Comparison of ENCODE assay signal across 8 cellular contexts in genomic region chr13:21176195-21176981, GRCh38. TPM values are rescaled to one million over a fixed set of nuclear protein-coding genes. Genes with fewer than 3 reads are reported as not detected.
DNase-seq lines count a peak whose midpoint lies in the region; ATAC-seq and TF ChIP-seq lines count a peak whose summit lies in the region.

TSS of gene MRPL57 (plus strand) at chr13:21176658. CDS start at chr13:21176917, 259 bp downstream.
TSS of gene SKA3 (minus strand) at chr13:21176552. CDS start at chr13:21176477, 75 bp downstream.

- H3K36me3 Mint-ChIP-seq in Calu3 (ENCODE audit: insufficient read depth, unreplicated experiment) (peaks cover 26% of the 10 kb centered on the region), mesothelial cell of epicardium (no peaks in the 10 kb centered on the region)

- TF ChIP-seq CTCF in Calu3 (IDR thresholded peaks at IDR 0.05; ENCODE audit: unreplicated experiment) (no peak), mesothelial cell of epicardium (IDR thresholded peaks at IDR 0.05; ENCODE audit: unreplicated experiment) (no peak)

- H3K4me1 Mint-ChIP-seq in Calu3 (ENCODE audit: low read depth, unreplicated experiment), result no peaks in the 10 kb centered on the region
- peaks cover 12% of the 10 kb centered on the region for H3K4me1 Mint-ChIP-seq in mesothelial cell of epicardium

- peaks cover 6% of the 10 kb centered on the region; the same call in 1 of the 2 replicates for H3K9me3 ChIP-seq in NT2/D1 (ENCODE audit: insufficient read depth, low read length)

- intact Hi-C loops in Calu3 (cut with micrococcal nuclease; ENCODE audit: unreplicated experiment), result loop anchor here (5.0 kb wide), 1 partner anchor 301 kb away; no protein-coding TSS in a partner anchor

- peak; percentile 91 for DNase-seq in Calu3
- peak in 75 of 76 experiments; percentile 52 to 94 (median 87) for DNase-seq in HUDEP-2 (lab: John Stamatoyannopoulos, UW; ENCODE audit: unreplicated experiment in 76 of 76)
- DNase-seq in NT2/D1 (ENCODE audit: low read depth, low spot score), result peak; percentile 89
- peak; percentile 85 for DNase-seq in activated CD8-positive, alpha-beta memory T cell treated with anti-CD3 and anti-CD28 coated beads, Interleukin-2, amount 50 U/mL, for 24 hours (ENCODE audit: extremely low read depth)
- DNase-seq in mesothelial cell of epicardium (ENCODE audit: low spot score in 2 of 2, unreplicated experiment in 2 of 2), result peak; percentile 94 to 98
- peak; percentile 91 for DNase-seq in stimulated activated CD8-positive, alpha-beta memory T cell treated with anti-CD3 and anti-CD28 coated beads, Interleukin-15, amount 100 ng/mL, for 48 hours (ENCODE audit: low read depth in 2 of 2)

- H3K9ac ChIP-seq in NT2/D1 (ENCODE audit: insufficient read length, low read depth), result peak within 1 kb of the TSS; percentile 91

- peak within 1 kb of the TSS; percentile 98 for H3K4me3 Mint-ChIP-seq in Calu3 (ENCODE audit: low read depth, unreplicated experiment)
- H3K4me3 Mint-ChIP-seq in mesothelial cell of epicardium, result peak within 1 kb of the TSS; percentile 96

- H3K4me3 ChIP-seq in NT2/D1 (ENCODE audit: insufficient read length, low read depth), result peak within 1 kb of the TSS; percentile 92

- H3K27me3 Mint-ChIP-seq in Calu3 (ENCODE audit: unreplicated experiment) (no peaks in the 10 kb centered on the region), mesothelial cell of epicardium (ENCODE audit: low read depth) (no peaks in the 10 kb centered on the region)

- no peaks in the 10 kb centered on the region for H3K27me3 ChIP-seq in NT2/D1 (ENCODE audit: insufficient read depth, insufficient read length)

- in situ Hi-C loops in endometrial microvascular endothelial cells (cut with HindIII; ENCODE audit: inconsistent ontology term, low pct_unique_long_range_greater_than_20kb, low sequenced_read_pairs), result no loop called here

- H3K9me3 Mint-ChIP-seq in Calu3 (ENCODE audit: low read depth, unreplicated experiment), result no peaks in the 10 kb centered on the region
- H3K9me3 Mint-ChIP-seq in mesothelial cell of epicardium, result no peaks in the 10 kb centered on the region

- peak; percentile 91 for ATAC-seq in GM21381 (IDR thresholded peaks at IDR 0.05; ENCODE audit: unreplicated experiment)

- H3K4me1 ChIP-seq in NT2/D1 (ENCODE audit: insufficient read depth, insufficient read length), result no peaks in the 10 kb centered on the region

- CTCF ChIA-PET in Calu3 (lab: Charles Lee), result no interaction called here

- peaks cover 20% of the 10 kb centered on the region for H3K36me3 ChIP-seq in NT2/D1 (ENCODE audit: insufficient read depth, insufficient read length, low read length)

- BruUV-seq in Calu3 (replicated peaks; lab: Mats Ljungman, UMichigan), result no TSS peak

- H3K27ac Mint-ChIP-seq in Calu3 (ENCODE audit: unreplicated experiment) (peak within 1 kb of the TSS; percentile 81), mesothelial cell of epicardium (peak within 1 kb of the TSS; percentile 98)

RNA-seq across cellular contexts. Expression of gene MRPL57, which starts in this region (rescaled TPM):
- total RNA-seq in Calu3 (2022) (15.1 and 15.2 TPM in 2 replicates), endometrial microvascular endothelial cells (ENCODE audit: inconsistent ontology term) (35.2 TPM), mesothelial cell of epicardium (15.6 to 17.1 TPM (median 16.8 TPM) in 3 replicates)

RNA-seq across cellular contexts. Expression of gene SKA3, which starts in this region (rescaled TPM):
- total RNA-seq in Calu3 (2022) (17.5 and 25.9 TPM in 2 replicates), endometrial microvascular endothelial cells (ENCODE audit: inconsistent ontology term) (34.8 TPM), mesothelial cell of epicardium (8.8 to 13.7 TPM (median 9.3 TPM) in 3 replicates)

Comparison
In these comparisons a context has a peak if more than half of its experiments do, and no peak if none do; other contexts are left out.
1. Peak in every context shown above with its lines: DNase-seq, ATAC-seq and H3K4me3 ChIP-seq.